ENCODE assay signal across 24 cellular contexts in the genomic region with DNA sequence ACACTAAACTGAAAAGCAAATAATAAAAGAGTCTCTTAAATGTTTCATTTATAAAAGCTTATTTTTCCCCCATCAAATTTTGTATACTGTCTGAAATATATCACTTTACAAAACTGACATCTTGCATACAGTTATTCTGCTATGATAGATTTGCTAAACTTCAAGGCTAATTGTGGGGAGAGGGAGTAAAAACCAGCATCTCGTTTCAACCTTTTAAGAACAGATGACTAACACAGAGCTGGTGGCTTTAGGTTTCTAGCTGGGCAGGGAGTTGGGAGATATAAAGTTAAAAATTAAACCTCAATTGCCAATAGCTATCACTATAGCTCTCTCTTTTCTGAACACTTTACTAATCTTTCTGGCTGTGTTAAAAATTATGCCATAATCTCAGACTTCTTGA.
"Had no signal": no experiment of that assay in that cellular context is flagged by ENCODE, and none has a peak within 500 bp of the region (broad histone marks: within the 10 kb centered on the region; RNA-seq: fewer than 3 reads in every experiment).

No MANE protein-coding gene starts in this region.

- DNase-seq: activated CD4-positive, alpha-beta T cell treated with anti-CD3 and anti-CD28 coated beads, Interleukin-2, amount 10 ng/mL, durations not matched to agents 7 days and 5 days; activated CD4-positive, CD25-positive, alpha-beta regulatory T cell treated with anti-CD3 and anti-CD28 coated beads, Interleukin-2, amount 50 U/mL, for 72 hours; activated CD8-positive, alpha-beta memory T cell treated with anti-CD3 and anti-CD28 coated beads, Interleukin-2, amount 10 ng/mL, durations not matched to agents 7 days and 5 days; activated CD8-positive, alpha-beta T cell treated with anti-CD3 and anti-CD28 coated beads for 36 hours; activated effector memory CD4-positive, alpha-beta T cell treated with anti-CD3 and anti-CD28 coated beads, Interleukin-2, amount 50 U/mL, for 16 hours; activated naive CD4-positive, alpha-beta T cell treated with anti-CD3 and anti-CD28 coated beads, Interleukin-2, amount 10 ng/mL, durations not matched to agents 7 days and 5 days; activated T-cell treated with anti-CD3 and anti-CD28 coated beads for 4 hours; body of pancreas; cortex of kidney; heart left ventricle; left lung; natural killer cell; retina; sigmoid colon; stimulated activated CD4-positive, alpha-beta T cell treated with anti-CD3 and anti-CD28 coated beads, Interleukin-2, amount 100 ng/mL, for 48 hours; stimulated activated CD8-positive, alpha-beta memory T cell treated with anti-CD3 and anti-CD28 coated beads, Interleukin-4, amount 100 ng/mL, for 48 hours; stimulated activated naive CD4-positive, alpha-beta T cell treated with Interleukin-2 at 50 U/mL for 16 hours; substantia nigra; thyroid gland; upper lobe of right lung; WERI-Rb-1 had no signal

- H3K4me3 ChIP-seq: body of pancreas, cardiac muscle cell, gastroesophageal sphincter, heart left ventricle, left lung, sigmoid colon, thyroid gland, upper lobe of right lung had no signal

- H3K27me3 ChIP-seq: body of pancreas, cardiac muscle cell, gastroesophageal sphincter, heart left ventricle, left lung, sigmoid colon, thyroid gland, upper lobe of right lung had no signal

- H3K9me3 ChIP-seq: body of pancreas, gastroesophageal sphincter, heart left ventricle, left lung, sigmoid colon, thyroid gland, upper lobe of right lung had no signal

- H3K27ac ChIP-seq: body of pancreas, cardiac muscle cell, epithelial cell of prostate, gastroesophageal sphincter, heart left ventricle, left lung, sigmoid colon, thyroid gland, upper lobe of right lung, WERI-Rb-1 had no signal

- H3K4me1 ChIP-seq: gastroesophageal sphincter, heart left ventricle, left lung, thyroid gland, upper lobe of right lung had no signal

- ATAC-seq: activated CD8-positive, alpha-beta memory T cell treated with anti-CD3 and anti-CD28 coated beads, Interleukin-2, amount 10 ng/mL, durations not matched to agents 7 days and 5 days; activated CD8-positive, alpha-beta T cell treated with anti-CD3 and anti-CD28 coated beads for 36 hours; body of pancreas; gastroesophageal sphincter; heart left ventricle; left lung; natural killer cell; upper lobe of right lung had no signal

- H3K36me3 ChIP-seq: sigmoid colon, thyroid gland, WERI-Rb-1 had no signal
